8 cellular contexts compared by ENCODE assay signal in the genomic region with DNA sequence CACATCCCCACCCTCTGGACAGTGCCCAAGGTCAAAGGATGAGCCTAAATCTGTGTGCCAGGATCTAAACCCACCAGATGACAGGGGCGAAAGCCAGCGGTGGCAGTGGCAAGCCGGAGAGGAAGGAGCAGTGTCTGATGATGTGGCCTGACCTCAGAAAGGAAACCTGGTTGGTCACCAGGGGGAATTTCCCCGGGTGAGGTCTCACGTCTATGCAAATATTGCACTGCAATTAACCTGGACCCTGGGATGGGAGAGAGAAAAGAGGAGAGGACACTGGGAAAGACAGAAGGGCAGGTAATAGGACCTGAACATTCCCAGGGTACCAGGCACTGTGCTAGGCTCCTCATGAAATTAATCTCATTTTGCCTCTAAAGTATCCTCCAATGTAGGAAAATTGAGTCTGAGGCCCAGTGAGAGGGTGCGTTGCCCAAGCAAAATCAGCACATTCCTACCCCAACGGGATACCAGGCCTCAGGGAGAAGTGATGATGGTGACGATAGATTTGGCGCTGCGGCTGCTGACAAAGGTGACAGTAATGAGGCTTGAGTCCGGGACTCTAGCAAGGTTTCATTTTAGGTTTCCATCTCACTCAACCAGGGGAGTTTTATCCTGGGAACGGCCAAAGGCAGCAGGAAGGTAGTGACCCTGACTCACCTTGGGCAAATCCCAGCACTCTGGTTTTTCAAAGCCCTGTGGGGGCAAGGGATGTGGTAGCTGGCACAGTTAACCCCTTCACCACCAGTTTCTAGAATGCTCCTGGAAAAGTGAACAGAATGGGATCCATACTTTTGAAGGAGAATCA. TPM values are rescaled to one million over a fixed set of nuclear protein-coding genes. Genes with fewer than 3 reads are reported as not detected.
DNase-seq lines count a peak whose midpoint lies in the region; ATAC-seq, FAIRE-seq and TF ChIP-seq lines count a peak whose summit lies in the region.

No MANE protein-coding gene starts in this region.

- H3K9me3 ChIP-seq in ascending aorta (no peaks in the 10 kb centered on the region), muscle layer of colon (ENCODE audit: low read length) (no peaks in the 10 kb centered on the region), aorta (ENCODE audit: control insufficient read depth, low read length) (no peaks in the 10 kb centered on the region)

- H3K36me3 ChIP-seq in ascending aorta (no peaks in the 10 kb centered on the region), muscle layer of colon (ENCODE audit: insufficient read depth, low read length) (no peaks in the 10 kb centered on the region), aorta (ENCODE audit: control insufficient read depth in 1 of 2, insufficient read depth in 2 of 2, low read length in 1 of 2) (no peaks in the 10 kb centered on the region)

- WGBS in aorta, 2 donors = 40 to 46% methylated on average over 12 of the region's 12 CpGs

- DNase-seq in RCC 7860 (ENCODE audit: low spot score) (peak; percentile 86), ascending aorta (ENCODE audit: low spot score in 2 of 2) (peak in 1 of 2 donors; percentile 73), aorta (no peak), DMS 273 treated with DMSO at 0.1 percent for 48 hours (lab: John Stamatoyannopoulos, UW) (no peak), DMS153 treated with DMSO at 0.1 percent for 48 hours (lab: John Stamatoyannopoulos, UW; ENCODE audit: unreplicated experiment) (no peak)

- peak overlapping the region in 1 of 2 donors; percentile 27 for H3K4me3 ChIP-seq in ascending aorta
- no peak overlapping the region for H3K4me3 ChIP-seq in muscle layer of colon (ENCODE audit: low read depth in 1 of 2, low read length in 2 of 2)
- H3K4me3 ChIP-seq in aorta (ENCODE audit: low read length in 2 of 2) = no peak overlapping the region

- ATAC-seq in GM18517 (IDR thresholded peaks at IDR 0.05; ENCODE audit: unreplicated experiment) (peak; percentile 76), HG02678 (IDR thresholded peaks at IDR 0.05; ENCODE audit: unreplicated experiment) (peak; percentile 75), aorta (ENCODE audit: low FRiP score) (peak; percentile 19)

- FAIRE-seq in RCC 7860 (lab: Jason Lieb, UNC) = peak; percentile 79

- H3K27ac ChIP-seq in ascending aorta = peak overlapping the region; percentile 77 to 85
- peak overlapping the region; percentile 40 for H3K27ac ChIP-seq in muscle layer of colon (ENCODE audit: low read depth, low read length)
- peak overlapping the region in 1 of 2 donors; percentile 1 for H3K27ac ChIP-seq in aorta (ENCODE audit: low read depth in 1 of 2, low read length in 2 of 2)

- TF ChIP-seq CTCF in ascending aorta (IDR thresholded peaks at IDR 0.05) = no peak

- peaks cover 19 to 31% of the 10 kb centered on the region in 2 donors for H3K4me1 ChIP-seq in ascending aorta
- H3K4me1 ChIP-seq in muscle layer of colon (ENCODE audit: insufficient read depth, low read length) = peaks cover 22% of the 10 kb centered on the region
- no peaks in the 10 kb centered on the region for H3K4me1 ChIP-seq in aorta (ENCODE audit: control insufficient read depth in 1 of 2, insufficient read depth in 2 of 2, low read length in 2 of 2)

- H3K9ac ChIP-seq in muscle layer of colon (ENCODE audit: low read length) = no peak overlapping the region

- no peaks in the 10 kb centered on the region for H3K27me3 ChIP-seq in ascending aorta
- H3K27me3 ChIP-seq in muscle layer of colon (ENCODE audit: control insufficient read depth in 1 of 2, insufficient read depth in 2 of 2, low read length in 2 of 2) = no peaks in the 10 kb centered on the region
- no peaks in the 10 kb centered on the region for H3K27me3 ChIP-seq in aorta (ENCODE audit: control insufficient read depth in 1 of 2, insufficient read depth in 2 of 2, low read length in 1 of 2)

- intact Hi-C loops in ascending aorta (cut with DNase I) = no loop called here
- intact Hi-C loops in aorta (cut with DNase I) = no loop called here

RNA-seq across cellular contexts. Expression of a gene that starts 13.4 kb away (rescaled TPM):
- total RNA-seq in ascending aorta (54.6 TPM), aorta (100 to 1,000 TPM in 1 of 2 donors, 10 to 100 TPM in 1; 83.3 to 105 TPM)
- polyA plus RNA-seq in aorta = 10 to 100 TPM; 63.3 to 80.3 TPM

Comparison
In these comparisons a context has a peak if more than half of its experiments do, and no peak if none do; other contexts are left out.
1. ATAC-seq: peak in every context shown above with its lines; median percentile 76 in GM18517; 75 in HG02678; 19 in aorta.